Comparison of ENCODE assay signal across 8 cellular contexts in the genomic region with DNA sequence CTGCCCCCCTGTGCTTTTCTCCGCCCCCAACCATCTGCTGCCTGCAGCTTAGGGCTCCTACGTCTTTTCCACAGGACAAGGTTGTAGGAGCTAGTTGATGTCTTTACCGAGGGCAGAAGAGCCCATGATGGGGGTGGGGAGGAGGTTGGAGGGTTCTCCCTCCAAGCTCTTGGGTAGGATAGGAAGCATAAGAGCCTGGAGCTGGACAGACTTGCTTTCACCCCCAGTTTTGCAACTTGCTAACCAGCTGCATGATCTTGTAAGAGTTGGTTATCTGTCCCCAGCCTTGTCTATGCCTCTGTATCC. TPM values are rescaled to one million over a fixed set of nuclear protein-coding genes. Genes with fewer than 3 reads are reported as not detected.
A peak's percentile ranks its signal among the peaks of the same experiment; 100 is the strongest.
DNase-seq lines count a peak whose midpoint lies in the region; ATAC-seq and TF ChIP-seq lines count a peak whose summit lies in the region.

No MANE protein-coding gene starts in this region.

- TF ChIP-seq CTCF in 22Rv1 (IDR thresholded peaks at IDR 0.05): no peak
- TF ChIP-seq CTCF in breast epithelium (IDR thresholded peaks at IDR 0.05): no peak

- no peak for DNase-seq in breast epithelium (ENCODE audit: low spot score in 2 of 2)
- DNase-seq in AG08395 (ENCODE audit: low spot score): no peak
- DNase-seq in NCI-H748 treated with DMSO at 0.1 percent for 48 hours (lab: John Stamatoyannopoulos, UW): no peak
- no peak for DNase-seq in NCI-H345 (lab: John Stamatoyannopoulos, UW)

- intact Hi-C loops in breast epithelium (cut with DNase I; ENCODE audit: low total_unique reads): loop anchor here (10.0 kb wide), 1 partner anchor 58 kb away; the partner anchor contains the start of genes ALG3 and EEF1AKMT4

- no peaks in the 10 kb centered on the region for H3K9me3 ChIP-seq in HUES6 (ENCODE audit: control insufficient read depth, insufficient read depth, low read depth, low read length)
- H3K9me3 ChIP-seq in breast epithelium: no peaks in the 10 kb centered on the region
- no peaks in the 10 kb centered on the region for H3K9me3 ChIP-seq in mononuclear cell (ENCODE audit: low read depth, low read length)

- H3K27ac ChIP-seq in 22Rv1: peak overlapping the region; percentile 83
- H3K27ac ChIP-seq in HUES6 (ENCODE audit: low read depth, low read length): no peak overlapping the region
- peak overlapping the region; percentile 88 to 91 for H3K27ac ChIP-seq in breast epithelium

- H3K9ac ChIP-seq in HUES6 (ENCODE audit: low read length): peak overlapping the region; percentile 91

- H3K36me3 ChIP-seq in HUES6 (ENCODE audit: control insufficient read depth, insufficient read depth, low read length): peaks cover 73% of the 10 kb centered on the region
- H3K36me3 ChIP-seq in breast epithelium: peaks cover 7% of the 10 kb centered on the region

- no peak for TF ChIP-seq POLR2A in breast epithelium (IDR thresholded peaks at IDR 0.05)

- H3K4me3 ChIP-seq in HUES6 (ENCODE audit: low read depth, low read length) (peak overlapping the region; percentile 95), breast epithelium (peak overlapping the region; percentile 93 to 96 (median 94)), mononuclear cell (ENCODE audit: low read length) (peak overlapping the region; percentile 80)

- H3K27me3 ChIP-seq in HUES6 (ENCODE audit: control insufficient read depth, insufficient read depth, low read length) (no peaks in the 10 kb centered on the region), breast epithelium (no peaks in the 10 kb centered on the region), mononuclear cell (ENCODE audit: insufficient read depth, low read length) (no peaks in the 10 kb centered on the region)

- ATAC-seq in GM18498 (IDR thresholded peaks at IDR 0.05; ENCODE audit: unreplicated experiment): no peak

- H3K4me1 ChIP-seq in HUES6 (ENCODE audit: control insufficient read depth, insufficient read depth, low read length) (peaks cover 19% of the 10 kb centered on the region), breast epithelium (peaks cover 0 to 18% of the 10 kb centered on the region in 2 donors), mononuclear cell (ENCODE audit: insufficient read depth, low read length) (peaks cover 24% of the 10 kb centered on the region)

RNA-seq across cellular contexts. Expression of gene ABCF3, which starts 0.9 kb away (rescaled TPM):
- total RNA-seq in breast epithelium (10 to 100 TPM; 59.4 to 77.4 (median 71.8) TPM), mononuclear cell (39.7 TPM)

RNA-seq across cellular contexts. Expression of gene AP2M1, which starts 12.2 kb away (rescaled TPM):
- 100 to 1,000 TPM; 195 to 240 (median 204) TPM for total RNA-seq in breast epithelium
- 167 TPM for total RNA-seq in mononuclear cell

RNA-seq across cellular contexts. Expression of gene DVL3, which starts 31.7 kb away (rescaled TPM):
- 10 to 100 TPM; 35.7 to 40.2 (median 36.1) TPM for total RNA-seq in breast epithelium
- 18.3 TPM for total RNA-seq in mononuclear cell

RNA-seq across cellular contexts. Expression of gene VWA5B2, which starts 42.5 kb away (rescaled TPM):
- total RNA-seq in breast epithelium (under 1 TPM; 0.16 to 0.88 (median 0.33) TPM), mononuclear cell (under 0.01 TPM)

RNA-seq across cellular contexts. Expression of gene EIF2B5, which starts 51.7 kb away (rescaled TPM):
- 10 to 100 TPM; 37.3 to 62.3 (median 50.1) TPM for total RNA-seq in breast epithelium
- total RNA-seq in mononuclear cell: 41.0 TPM
